In genomic region chr10:102948163-102948562, GRCh38 we compare ENCODE assay signal across 33 cellular contexts.
"Had no signal": no experiment of that assay in that cellular context is flagged by ENCODE, and none has a peak within 500 bp of the region (broad histone marks: within the 10 kb centered on the region; RNA-seq: fewer than 3 reads in every experiment).

No MANE protein-coding gene starts in this region.

- DNase-seq: activated CD4-positive, alpha-beta T cell treated with anti-CD3 and anti-CD28 coated beads for 36 hours; activated CD4-positive, alpha-beta T cell treated with anti-CD3 and anti-CD28 coated beads, Interleukin-2, amount 10 ng/mL, durations not matched to agents 7 days and 5 days; activated CD4-positive, alpha-beta T cell treated with anti-CD3 and anti-CD28 coated beads, Interleukin-2, amount 50 U/mL, for 48 hours; activated CD8-positive, alpha-beta memory T cell treated with anti-CD3 and anti-CD28 coated beads, Interleukin-2, amount 50 U/mL, for 4 hours; activated CD8-positive, alpha-beta T cell treated with anti-CD3 and anti-CD28 coated beads, Interleukin-2, amount 10 ng/mL, durations not matched to agents 7 days and 5 days; activated naive CD4-positive, alpha-beta T cell treated with anti-CD3 and anti-CD28 coated beads, Interleukin-2, amount 50 U/mL, for 16 hours; activated naive CD8-positive, alpha-beta T cell treated with anti-CD3 and anti-CD28 coated beads, Interleukin-2, amount 10 ng/mL, durations not matched to agents 7 days and 5 days; activated T-cell treated with anti-CD3 and anti-CD28 coated beads for 4 hours; activated T-cell treated with anti-CD3 and anti-CD28 coated beads, Interleukin-2, amount 50 U/mL, for 4 hours; amygdala; NCI-H1092 treated with DMSO at 0.1 percent for 48 hours; NCI-H1417; NCI-H146; NCI-H187; NCI-H2029 treated with DMSO at 0.1 percent for 48 hours; NCI-H2107; NCI-H2171; NCI-H510A; NCI-H526; NCI-H748 treated with DMSO at 0.1 percent for 48 hours; NK-92 treated with Interleukin-12 subunit alpha and Interleukin-12 subunit beta, amount 100 ng/mL, for 24 hours; PC-3; Peyer's patch; SIG-M5; T-helper 1 cell; T-helper 2 cell; T-helper 9 cell had no signal

- H3K27me3 ChIP-seq: ascending aorta, Peyer's patch had no signal

- H3K9me3 ChIP-seq: ascending aorta, Peyer's patch had no signal

- H3K27ac ChIP-seq: ascending aorta, Peyer's patch, RWPE1 had no signal

- ATAC-seq: activated CD4-positive, alpha-beta T cell treated with anti-CD3 and anti-CD28 coated beads for 36 hours; activated CD4-positive, CD25-positive, alpha-beta regulatory T cell treated with anti-CD3 and anti-CD28 coated beads, Interleukin-2, amount 50 U/mL, for 24 hours; activated CD8-positive, alpha-beta T cell treated with anti-CD3 and anti-CD28 coated beads, Interleukin-2, amount 10 ng/mL, durations not matched to agents 7 days and 5 days; activated T-cell treated with anti-CD3 and anti-CD28 coated beads, Interleukin-2, amount 50 U/mL, for 4 hours; PC-3; Right ventricle myocardium inferior; SK-N-SH treated with all-trans-retinoic acid at 6 μM for 48 hours; WTC11 had no signal

- H3K4me3 ChIP-seq: ascending aorta, Peyer's patch had no signal

- H3K36me3 ChIP-seq: ascending aorta, Peyer's patch had no signal

- H3K4me1 ChIP-seq: Peyer's patch had no signal
